In the genomic region with DNA sequence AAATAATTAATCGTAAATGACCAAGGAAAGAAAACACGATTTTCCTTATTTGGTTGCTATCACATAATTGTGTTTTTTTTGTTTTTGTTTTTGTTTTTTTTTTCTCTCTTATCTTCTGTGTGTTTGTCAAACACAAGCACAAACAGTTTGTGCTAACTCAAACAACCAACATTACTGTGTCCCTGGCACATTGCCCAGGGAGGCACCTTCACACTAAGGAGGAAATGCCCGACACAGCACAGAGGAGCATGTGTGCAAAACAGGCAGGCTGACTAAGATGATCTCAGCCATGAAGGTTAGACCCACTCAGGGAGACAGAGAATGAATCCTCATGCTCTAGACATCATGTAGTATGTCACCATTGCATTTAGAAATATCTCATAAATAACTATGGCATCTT, we compare ENCODE assay signal across 1 cellular context.
TF ChIP-seq lines count a peak whose summit lies in the region.

No MANE protein-coding gene starts in this region.

TF ChIP-seq in HepG2, 621 proteins besides CTCF, POLR2A, EP300 and RAD21 (continued from another document and continues in another):
- TF ChIP-seq, protein P1, sequence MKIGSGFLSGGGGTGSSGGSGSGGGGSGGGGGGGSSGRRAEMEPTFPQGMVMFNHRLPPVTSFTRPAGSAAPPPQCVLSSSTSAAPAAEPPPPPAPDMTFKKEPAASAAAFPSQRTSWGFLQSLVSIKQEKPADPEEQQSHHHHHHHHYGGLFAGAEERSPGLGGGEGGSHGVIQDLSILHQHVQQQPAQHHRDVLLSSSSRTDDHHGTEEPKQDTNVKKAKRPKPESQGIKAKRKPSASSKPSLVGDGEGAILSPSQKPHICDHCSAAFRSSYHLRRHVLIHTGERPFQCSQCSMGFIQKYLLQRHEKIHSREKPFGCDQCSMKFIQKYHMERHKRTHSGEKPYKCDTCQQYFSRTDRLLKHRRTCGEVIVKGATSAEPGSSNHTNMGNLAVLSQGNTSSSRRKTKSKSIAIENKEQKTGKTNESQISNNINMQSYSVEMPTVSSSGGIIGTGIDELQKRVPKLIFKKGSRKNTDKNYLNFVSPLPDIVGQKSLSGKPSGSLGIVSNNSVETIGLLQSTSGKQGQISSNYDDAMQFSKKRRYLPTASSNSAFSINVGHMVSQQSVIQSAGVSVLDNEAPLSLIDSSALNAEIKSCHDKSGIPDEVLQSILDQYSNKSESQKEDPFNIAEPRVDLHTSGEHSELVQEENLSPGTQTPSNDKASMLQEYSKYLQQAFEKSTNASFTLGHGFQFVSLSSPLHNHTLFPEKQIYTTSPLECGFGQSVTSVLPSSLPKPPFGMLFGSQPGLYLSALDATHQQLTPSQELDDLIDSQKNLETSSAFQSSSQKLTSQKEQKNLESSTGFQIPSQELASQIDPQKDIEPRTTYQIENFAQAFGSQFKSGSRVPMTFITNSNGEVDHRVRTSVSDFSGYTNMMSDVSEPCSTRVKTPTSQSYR (CRISPR knock-in tag; IDR thresholded peaks at IDR 0.05; ENCODE audit: borderline replicate concordance): no peak
- TF ChIP-seq ZEB1 (IDR thresholded peaks at IDR 0.05; ENCODE audit: insufficient replicate concordance, low read depth) (no peak), ZNF616 (CRISPR knock-in tag; IDR thresholded peaks at IDR 0.05; ENCODE audit: low read depth) (no peak), AKAP8 (CRISPR knock-in tag; IDR thresholded peaks at IDR 0.05) (no peak), KMT2A (CRISPR knock-in tag; IDR thresholded peaks at IDR 0.05) (no peak), SIX4 (CRISPR knock-in tag; IDR thresholded peaks at IDR 0.05) (no peak), STAT5B (CRISPR knock-in tag; IDR thresholded peaks at IDR 0.05) (no peak), ZMYM4 (CRISPR knock-in tag; IDR thresholded peaks at IDR 0.05) (peak; percentile 29; the same call in 1 of the 2 replicates), RFX3 (CRISPR knock-in tag; IDR thresholded peaks at IDR 0.05) (no peak), MYC (CRISPR knock-in tag; IDR thresholded peaks at IDR 0.05; ENCODE audit: borderline replicate concordance) (no peak), BCL6 (CRISPR knock-in tag; IDR thresholded peaks at IDR 0.05) (no peak), HNF4A (CRISPR knock-in tag; IDR thresholded peaks at IDR 0.05) (no peak), ZNF335 (CRISPR knock-in tag; IDR thresholded peaks at IDR 0.05) (no peak), ELF3 (CRISPR knock-in tag; IDR thresholded peaks at IDR 0.05) (peak; percentile 70), GLI4 (CRISPR knock-in tag; IDR thresholded peaks at IDR 0.05; ENCODE audit: borderline replicate concordance) (no peak), SYNCRIP (IDR thresholded peaks at IDR 0.05; ENCODE audit: insufficient read depth, low read depth, low read length) (no peak), KMT2B (CRISPR knock-in tag; IDR thresholded peaks at IDR 0.05) (no peak), ZC3H4 (CRISPR knock-in tag; IDR thresholded peaks at IDR 0.05; ENCODE audit: borderline replicate concordance) (no peak), MEIS1 (CRISPR knock-in tag; IDR thresholded peaks at IDR 0.05; ENCODE audit: borderline replicate concordance) (no peak), IRF2 (CRISPR knock-in tag; IDR thresholded peaks at IDR 0.05) (0 out of 2 replicates have a peak, but pooled peaks have one; percentile 18), BORCS8-MEF2B (CRISPR knock-in tag; IDR thresholded peaks at IDR 0.05) (no peak), ZNF274 (CRISPR knock-in tag; IDR thresholded peaks at IDR 0.05) (no peak), ZBTB42 (CRISPR knock-in tag; IDR thresholded peaks at IDR 0.05) (no peak)
- TF ChIP-seq, protein P2, sequence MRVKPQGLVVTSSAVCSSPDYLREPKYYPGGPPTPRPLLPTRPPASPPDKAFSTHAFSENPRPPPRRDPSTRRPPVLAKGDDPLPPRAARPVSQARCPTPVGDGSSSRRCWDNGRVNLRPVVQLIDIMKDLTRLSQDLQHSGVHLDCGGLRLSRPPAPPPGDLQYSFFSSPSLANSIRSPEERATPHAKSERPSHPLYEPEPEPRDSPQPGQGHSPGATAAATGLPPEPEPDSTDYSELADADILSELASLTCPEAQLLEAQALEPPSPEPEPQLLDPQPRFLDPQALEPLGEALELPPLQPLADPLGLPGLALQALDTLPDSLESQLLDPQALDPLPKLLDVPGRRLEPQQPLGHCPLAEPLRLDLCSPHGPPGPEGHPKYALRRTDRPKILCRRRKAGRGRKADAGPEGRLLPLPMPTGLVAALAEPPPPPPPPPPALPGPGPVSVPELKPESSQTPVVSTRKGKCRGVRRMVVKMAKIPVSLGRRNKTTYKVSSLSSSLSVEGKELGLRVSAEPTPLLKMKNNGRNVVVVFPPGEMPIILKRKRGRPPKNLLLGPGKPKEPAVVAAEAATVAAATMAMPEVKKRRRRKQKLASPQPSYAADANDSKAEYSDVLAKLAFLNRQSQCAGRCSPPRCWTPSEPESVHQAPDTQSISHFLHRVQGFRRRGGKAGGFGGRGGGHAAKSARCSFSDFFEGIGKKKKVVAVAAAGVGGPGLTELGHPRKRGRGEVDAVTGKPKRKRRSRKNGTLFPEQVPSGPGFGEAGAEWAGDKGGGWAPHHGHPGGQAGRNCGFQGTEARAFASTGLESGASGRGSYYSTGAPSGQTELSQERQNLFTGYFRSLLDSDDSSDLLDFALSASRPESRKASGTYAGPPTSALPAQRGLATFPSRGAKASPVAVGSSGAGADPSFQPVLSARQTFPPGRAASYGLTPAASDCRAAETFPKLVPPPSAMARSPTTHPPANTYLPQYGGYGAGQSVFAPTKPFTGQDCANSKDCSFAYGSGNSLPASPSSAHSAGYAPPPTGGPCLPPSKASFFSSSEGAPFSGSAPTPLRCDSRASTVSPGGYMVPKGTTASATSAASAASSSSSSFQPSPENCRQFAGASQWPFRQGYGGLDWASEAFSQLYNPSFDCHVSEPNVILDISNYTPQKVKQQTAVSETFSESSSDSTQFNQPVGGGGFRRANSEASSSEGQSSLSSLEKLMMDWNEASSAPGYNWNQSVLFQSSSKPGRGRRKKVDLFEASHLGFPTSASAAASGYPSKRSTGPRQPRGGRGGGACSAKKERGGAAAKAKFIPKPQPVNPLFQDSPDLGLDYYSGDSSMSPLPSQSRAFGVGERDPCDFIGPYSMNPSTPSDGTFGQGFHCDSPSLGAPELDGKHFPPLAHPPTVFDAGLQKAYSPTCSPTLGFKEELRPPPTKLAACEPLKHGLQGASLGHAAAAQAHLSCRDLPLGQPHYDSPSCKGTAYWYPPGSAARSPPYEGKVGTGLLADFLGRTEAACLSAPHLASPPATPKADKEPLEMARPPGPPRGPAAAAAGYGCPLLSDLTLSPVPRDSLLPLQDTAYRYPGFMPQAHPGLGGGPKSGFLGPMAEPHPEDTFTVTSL (CRISPR knock-in tag; IDR thresholded peaks at IDR 0.05; ENCODE audit: borderline replicate concordance): peak; percentile 52; the same call in 1 of the 2 replicates
- TF ChIP-seq, protein P3, sequence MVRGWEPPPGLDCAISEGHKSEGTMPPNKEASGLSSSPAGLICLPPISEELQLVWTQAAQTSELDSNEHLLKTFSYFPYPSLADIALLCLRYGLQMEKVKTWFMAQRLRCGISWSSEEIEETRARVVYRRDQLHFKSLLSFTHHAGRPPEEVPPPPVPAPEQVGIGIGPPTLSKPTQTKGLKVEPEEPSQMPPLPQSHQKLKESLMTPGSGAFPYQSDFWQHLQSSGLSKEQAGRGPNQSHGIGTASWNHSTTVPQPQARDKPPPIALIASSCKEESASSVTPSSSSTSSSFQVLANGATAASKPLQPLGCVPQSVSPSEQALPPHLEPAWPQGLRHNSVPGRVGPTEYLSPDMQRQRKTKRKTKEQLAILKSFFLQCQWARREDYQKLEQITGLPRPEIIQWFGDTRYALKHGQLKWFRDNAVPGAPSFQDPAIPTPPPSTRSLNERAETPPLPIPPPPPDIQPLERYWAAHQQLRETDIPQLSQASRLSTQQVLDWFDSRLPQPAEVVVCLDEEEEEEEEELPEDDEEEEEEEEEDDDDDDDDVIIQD (CRISPR knock-in tag; IDR thresholded peaks at IDR 0.05; ENCODE audit: low read depth): peak; percentile 79; the same call in 1 of the 2 replicates
- TF ChIP-seq, protein P4, sequence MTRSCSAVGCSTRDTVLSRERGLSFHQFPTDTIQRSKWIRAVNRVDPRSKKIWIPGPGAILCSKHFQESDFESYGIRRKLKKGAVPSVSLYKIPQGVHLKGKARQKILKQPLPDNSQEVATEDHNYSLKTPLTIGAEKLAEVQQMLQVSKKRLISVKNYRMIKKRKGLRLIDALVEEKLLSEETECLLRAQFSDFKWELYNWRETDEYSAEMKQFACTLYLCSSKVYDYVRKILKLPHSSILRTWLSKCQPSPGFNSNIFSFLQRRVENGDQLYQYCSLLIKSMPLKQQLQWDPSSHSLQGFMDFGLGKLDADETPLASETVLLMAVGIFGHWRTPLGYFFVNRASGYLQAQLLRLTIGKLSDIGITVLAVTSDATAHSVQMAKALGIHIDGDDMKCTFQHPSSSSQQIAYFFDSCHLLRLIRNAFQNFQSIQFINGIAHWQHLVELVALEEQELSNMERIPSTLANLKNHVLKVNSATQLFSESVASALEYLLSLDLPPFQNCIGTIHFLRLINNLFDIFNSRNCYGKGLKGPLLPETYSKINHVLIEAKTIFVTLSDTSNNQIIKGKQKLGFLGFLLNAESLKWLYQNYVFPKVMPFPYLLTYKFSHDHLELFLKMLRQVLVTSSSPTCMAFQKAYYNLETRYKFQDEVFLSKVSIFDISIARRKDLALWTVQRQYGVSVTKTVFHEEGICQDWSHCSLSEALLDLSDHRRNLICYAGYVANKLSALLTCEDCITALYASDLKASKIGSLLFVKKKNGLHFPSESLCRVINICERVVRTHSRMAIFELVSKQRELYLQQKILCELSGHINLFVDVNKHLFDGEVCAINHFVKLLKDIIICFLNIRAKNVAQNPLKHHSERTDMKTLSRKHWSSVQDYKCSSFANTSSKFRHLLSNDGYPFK (CRISPR knock-in tag; IDR thresholded peaks at IDR 0.05; ENCODE audit: borderline replicate concordance): no peak
- TF ChIP-seq, protein P5, sequence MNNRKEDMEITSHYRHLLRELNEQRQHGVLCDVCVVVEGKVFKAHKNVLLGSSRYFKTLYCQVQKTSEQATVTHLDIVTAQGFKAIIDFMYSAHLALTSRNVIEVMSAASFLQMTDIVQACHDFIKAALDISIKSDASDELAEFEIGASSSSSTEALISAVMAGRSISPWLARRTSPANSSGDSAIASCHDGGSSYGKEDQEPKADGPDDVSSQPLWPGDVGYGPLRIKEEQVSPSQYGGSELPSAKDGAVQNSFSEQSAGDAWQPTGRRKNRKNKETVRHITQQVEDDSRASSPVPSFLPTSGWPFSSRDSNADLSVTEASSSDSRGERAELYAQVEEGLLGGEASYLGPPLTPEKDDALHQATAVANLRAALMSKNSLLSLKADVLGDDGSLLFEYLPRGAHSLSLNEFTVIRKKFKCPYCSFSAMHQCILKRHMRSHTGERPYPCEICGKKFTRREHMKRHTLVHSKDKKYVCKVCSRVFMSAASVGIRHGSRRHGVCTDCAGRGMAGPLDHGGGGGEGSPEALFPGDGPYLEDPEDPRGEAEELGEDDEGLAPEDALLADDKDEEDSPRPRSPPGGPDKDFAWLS (CRISPR knock-in tag; IDR thresholded peaks at IDR 0.05; ENCODE audit: borderline replicate concordance): no peak
- TF ChIP-seq, protein P6, sequence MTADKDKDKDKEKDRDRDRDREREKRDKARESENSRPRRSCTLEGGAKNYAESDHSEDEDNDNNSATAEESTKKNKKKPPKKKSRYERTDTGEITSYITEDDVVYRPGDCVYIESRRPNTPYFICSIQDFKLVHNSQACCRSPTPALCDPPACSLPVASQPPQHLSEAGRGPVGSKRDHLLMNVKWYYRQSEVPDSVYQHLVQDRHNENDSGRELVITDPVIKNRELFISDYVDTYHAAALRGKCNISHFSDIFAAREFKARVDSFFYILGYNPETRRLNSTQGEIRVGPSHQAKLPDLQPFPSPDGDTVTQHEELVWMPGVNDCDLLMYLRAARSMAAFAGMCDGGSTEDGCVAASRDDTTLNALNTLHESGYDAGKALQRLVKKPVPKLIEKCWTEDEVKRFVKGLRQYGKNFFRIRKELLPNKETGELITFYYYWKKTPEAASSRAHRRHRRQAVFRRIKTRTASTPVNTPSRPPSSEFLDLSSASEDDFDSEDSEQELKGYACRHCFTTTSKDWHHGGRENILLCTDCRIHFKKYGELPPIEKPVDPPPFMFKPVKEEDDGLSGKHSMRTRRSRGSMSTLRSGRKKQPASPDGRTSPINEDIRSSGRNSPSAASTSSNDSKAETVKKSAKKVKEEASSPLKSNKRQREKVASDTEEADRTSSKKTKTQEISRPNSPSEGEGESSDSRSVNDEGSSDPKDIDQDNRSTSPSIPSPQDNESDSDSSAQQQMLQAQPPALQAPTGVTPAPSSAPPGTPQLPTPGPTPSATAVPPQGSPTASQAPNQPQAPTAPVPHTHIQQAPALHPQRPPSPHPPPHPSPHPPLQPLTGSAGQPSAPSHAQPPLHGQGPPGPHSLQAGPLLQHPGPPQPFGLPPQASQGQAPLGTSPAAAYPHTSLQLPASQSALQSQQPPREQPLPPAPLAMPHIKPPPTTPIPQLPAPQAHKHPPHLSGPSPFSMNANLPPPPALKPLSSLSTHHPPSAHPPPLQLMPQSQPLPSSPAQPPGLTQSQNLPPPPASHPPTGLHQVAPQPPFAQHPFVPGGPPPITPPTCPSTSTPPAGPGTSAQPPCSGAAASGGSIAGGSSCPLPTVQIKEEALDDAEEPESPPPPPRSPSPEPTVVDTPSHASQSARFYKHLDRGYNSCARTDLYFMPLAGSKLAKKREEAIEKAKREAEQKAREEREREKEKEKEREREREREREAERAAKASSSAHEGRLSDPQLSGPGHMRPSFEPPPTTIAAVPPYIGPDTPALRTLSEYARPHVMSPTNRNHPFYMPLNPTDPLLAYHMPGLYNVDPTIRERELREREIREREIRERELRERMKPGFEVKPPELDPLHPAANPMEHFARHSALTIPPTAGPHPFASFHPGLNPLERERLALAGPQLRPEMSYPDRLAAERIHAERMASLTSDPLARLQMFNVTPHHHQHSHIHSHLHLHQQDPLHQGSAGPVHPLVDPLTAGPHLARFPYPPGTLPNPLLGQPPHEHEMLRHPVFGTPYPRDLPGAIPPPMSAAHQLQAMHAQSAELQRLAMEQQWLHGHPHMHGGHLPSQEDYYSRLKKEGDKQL (CRISPR knock-in tag; IDR thresholded peaks at IDR 0.05; ENCODE audit: low read depth): no peak
- TF ChIP-seq, protein P7, sequence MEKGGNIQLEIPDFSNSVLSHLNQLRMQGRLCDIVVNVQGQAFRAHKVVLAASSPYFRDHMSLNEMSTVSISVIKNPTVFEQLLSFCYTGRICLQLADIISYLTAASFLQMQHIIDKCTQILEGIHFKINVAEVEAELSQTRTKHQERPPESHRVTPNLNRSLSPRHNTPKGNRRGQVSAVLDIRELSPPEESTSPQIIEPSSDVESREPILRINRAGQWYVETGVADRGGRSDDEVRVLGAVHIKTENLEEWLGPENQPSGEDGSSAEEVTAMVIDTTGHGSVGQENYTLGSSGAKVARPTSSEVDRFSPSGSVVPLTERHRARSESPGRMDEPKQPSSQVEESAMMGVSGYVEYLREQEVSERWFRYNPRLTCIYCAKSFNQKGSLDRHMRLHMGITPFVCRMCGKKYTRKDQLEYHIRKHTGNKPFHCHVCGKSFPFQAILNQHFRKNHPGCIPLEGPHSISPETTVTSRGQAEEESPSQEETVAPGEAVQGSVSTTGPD (CRISPR knock-in tag; IDR thresholded peaks at IDR 0.05): no peak
- TF ChIP-seq, protein P8, sequence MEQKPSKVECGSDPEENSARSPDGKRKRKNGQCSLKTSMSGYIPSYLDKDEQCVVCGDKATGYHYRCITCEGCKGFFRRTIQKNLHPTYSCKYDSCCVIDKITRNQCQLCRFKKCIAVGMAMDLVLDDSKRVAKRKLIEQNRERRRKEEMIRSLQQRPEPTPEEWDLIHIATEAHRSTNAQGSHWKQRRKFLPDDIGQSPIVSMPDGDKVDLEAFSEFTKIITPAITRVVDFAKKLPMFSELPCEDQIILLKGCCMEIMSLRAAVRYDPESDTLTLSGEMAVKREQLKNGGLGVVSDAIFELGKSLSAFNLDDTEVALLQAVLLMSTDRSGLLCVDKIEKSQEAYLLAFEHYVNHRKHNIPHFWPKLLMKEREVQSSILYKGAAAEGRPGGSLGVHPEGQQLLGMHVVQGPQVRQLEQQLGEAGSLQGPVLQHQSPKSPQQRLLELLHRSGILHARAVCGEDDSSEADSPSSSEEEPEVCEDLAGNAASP (CRISPR knock-in tag; IDR thresholded peaks at IDR 0.05; ENCODE audit: borderline replicate concordance): no peak
